8 cellular contexts compared by ENCODE assay signal in genomic region chr19:1261512-1261862, GRCh38. TPM values are rescaled to one million over a fixed set of nuclear protein-coding genes. Genes with fewer than 3 reads are reported as not detected.
DNase-seq lines count a peak whose midpoint lies in the region; ATAC-seq and TF ChIP-seq lines count a peak whose summit lies in the region.

No MANE protein-coding gene starts in this region.

- WGBS in HUES64 = 14% methylated on average over 16 of the region's 16 CpGs
- 13% methylated on average over 16 of the region's 16 CpGs for WGBS in liver

- peak overlapping the region; percentile 71 for H3K4me3 ChIP-seq in BE2C (ENCODE audit: low read depth, low read length)
- peak overlapping the region; percentile 89 for H3K4me3 ChIP-seq in HUES64 (ENCODE audit: low read length)
- peak overlapping the region; percentile 53 for H3K4me3 ChIP-seq in astrocyte of the cerebellum (ENCODE audit: low read depth, low read length)
- peak overlapping the region; percentile 11 to 62 (median 52) for H3K4me3 ChIP-seq in liver (ENCODE audit: low read depth in 1 of 3, low read length in 3 of 3)
- H3K4me3 ChIP-seq in tibial artery = peak overlapping the region; percentile 64 to 77

- H3K9ac ChIP-seq in HUES64 (ENCODE audit: low read depth, low read length) = peak overlapping the region; percentile 72
- H3K9ac ChIP-seq in liver (ENCODE audit: low read depth in 1 of 2, low read length in 2 of 2) = peak overlapping the region; percentile 2 to 59

- H3K4me1 ChIP-seq in BE2C = peaks cover 49% of the 10 kb centered on the region
- H3K4me1 ChIP-seq in HUES64 (ENCODE audit: insufficient read depth, low read length) = peaks cover 30% of the 10 kb centered on the region
- H3K4me1 ChIP-seq in liver (ENCODE audit: control insufficient read depth in 4 of 4, insufficient read depth in 4 of 4, low read length in 3 of 4) = peaks cover 26 to 72% (median 49%) of the 10 kb centered on the region in 4 donors
- H3K4me1 ChIP-seq in tibial artery = peaks cover 10 to 81% (median 75%) of the 10 kb centered on the region in 4 donors

- in situ Hi-C loops in astrocyte of the cerebellum (cut with HindIII; ENCODE audit: low sequenced_read_pairs) = no loop called here

- H3K36me3 ChIP-seq in BE2C (peaks cover 16% of the 10 kb centered on the region), HUES64 (ENCODE audit: insufficient read depth, low read length) (peaks cover 26% of the 10 kb centered on the region), liver (ENCODE audit: control insufficient read depth in 4 of 4, insufficient read depth in 3 of 4, low read depth in 1 of 4, low read length in 3 of 4) (peaks cover 7 to 10% (median 7%) of the 10 kb centered on the region in 4 donors), tibial artery (peaks cover 9 to 20% (median 19%) of the 10 kb centered on the region in 3 donors)

- intact Hi-C loops in tibial artery (cut with DNase I; ENCODE audit: low total_unique reads) = no loop called here

- no peak for ATAC-seq in GM18517 (IDR thresholded peaks at IDR 0.05; ENCODE audit: unreplicated experiment)
- no peak for ATAC-seq in GM19023 (IDR thresholded peaks at IDR 0.05; ENCODE audit: unreplicated experiment)

- no peak for TF ChIP-seq RAD21 in liver (IDR thresholded peaks at IDR 0.05)

- no peak for DNase-seq in BE2C
- DNase-seq in astrocyte of the cerebellum (ENCODE audit: low read depth) = no peak
- no peak for DNase-seq in tibial artery
- DNase-seq in hypothalamus (lab: John Stamatoyannopoulos, UW) = no peak

- H3K27ac ChIP-seq in HUES64 (ENCODE audit: low read depth, low read length) (peak overlapping the region; percentile 89), liver (ENCODE audit: low read depth in 1 of 2, low read length in 2 of 2) (peak overlapping the region; percentile 89 to 93), tibial artery (peak overlapping the region; percentile 93 to 95)

- TF ChIP-seq CTCF in BE2C (IDR thresholded peaks at IDR 0.05; ENCODE audit: low read depth, low read length) = peak; percentile 18; the same call in 1 of the 2 replicates
- peak; percentile 40 for TF ChIP-seq CTCF in astrocyte of the cerebellum (IDR thresholded peaks at IDR 0.05; ENCODE audit: low read depth, low read length, missing control alignments)
- peak; percentile 12 for TF ChIP-seq CTCF in liver (IDR thresholded peaks at IDR 0.05; ENCODE audit: low read depth, low read length, missing input control)
- peak in 1 of 2 experiments; percentile 19 for TF ChIP-seq CTCF in tibial artery (IDR thresholded peaks at IDR 0.05)

- H3K9me3 ChIP-seq in BE2C (no peaks in the 10 kb centered on the region), HUES64 (ENCODE audit: insufficient read depth, low read depth, low read length) (no peaks in the 10 kb centered on the region), liver (ENCODE audit: control insufficient read depth in 4 of 4, low read length in 3 of 4) (no peaks in the 10 kb centered on the region), tibial artery (no peaks in the 10 kb centered on the region)

- H3K27me3 ChIP-seq in BE2C (no peaks in the 10 kb centered on the region), HUES64 (ENCODE audit: insufficient read depth, low read length) (no peaks in the 10 kb centered on the region), liver (ENCODE audit: control insufficient read depth in 4 of 4, insufficient read depth in 4 of 4, low read length in 3 of 4) (no peaks in the 10 kb centered on the region), tibial artery (no peaks in the 10 kb centered on the region)

TF ChIP-seq in liver, 16 proteins besides CTCF, POLR2A, EP300 and RAD21:
- no peak for TF ChIP-seq EGR1 (IDR thresholded peaks at IDR 0.05; ENCODE audit: low read depth in 2 of 2)
- TF ChIP-seq FOXA2 (IDR thresholded peaks at IDR 0.05) = no peak
- no peak for TF ChIP-seq FOXA1 (IDR thresholded peaks at IDR 0.05)
- no peak for TF ChIP-seq TAF1 (conservative IDR thresholded peaks at IDR 0.05)
- no peak for TF ChIP-seq ZBTB33 (IDR thresholded peaks at IDR 0.05)
- TF ChIP-seq NR2F2 (IDR thresholded peaks at IDR 0.05) = no peak
- no peak for TF ChIP-seq GABPA (IDR thresholded peaks at IDR 0.05 in 1 of 2, conservative IDR thresholded peaks at IDR 0.05 in 1 of 2)
- no peak for TF ChIP-seq JUND (IDR thresholded peaks at IDR 0.05)
- TF ChIP-seq RXRA (IDR thresholded peaks at IDR 0.05) = no peak
- TF ChIP-seq ATF3 (IDR thresholded peaks at IDR 0.05) = no peak
- no peak for TF ChIP-seq REST (IDR thresholded peaks at IDR 0.05)
- TF ChIP-seq YY1 (IDR thresholded peaks at IDR 0.05) = no peak
- no peak for TF ChIP-seq MAX (IDR thresholded peaks at IDR 0.05)
- no peak for TF ChIP-seq HNF4A (conservative IDR thresholded peaks at IDR 0.05)
- no peak for TF ChIP-seq HNF4G (IDR thresholded peaks at IDR 0.05)
- TF ChIP-seq SP1 (IDR thresholded peaks at IDR 0.05) = no peak

RNA-seq across cellular contexts. Expression of gene CIRBP, which starts 7.6 kb away (rescaled TPM):
- polyA plus RNA-seq in BE2C (2012; ENCODE audit: insufficient read depth, insufficient read length, low read depth) = 385 TPM
- polyA plus RNA-seq in HUES64 (2013, experiment 1 of 2) = 162 TPM
- polyA plus RNA-seq in HUES64 (2013, experiment 2 of 2) = 166 TPM
- total RNA-seq in liver = 100 to 1,000 TPM in 1 of 2 donors, 10 to 100 TPM in 1; 80.5 to 135 TPM
- 100 to 1,000 TPM in 1 of 2 donors, 10 to 100 TPM in 1; 41.1 to 113 TPM for polyA plus RNA-seq in liver

RNA-seq across cellular contexts. Expression of gene MIDN, which starts 13.1 kb away (rescaled TPM):
- polyA plus RNA-seq in BE2C (2012; ENCODE audit: insufficient read depth, insufficient read length, low read depth) = 186 TPM
- polyA plus RNA-seq in HUES64 (2013, experiment 1 of 2) = 116 TPM
- 108 TPM for polyA plus RNA-seq in HUES64 (2013, experiment 2 of 2)
- 10 to 100 TPM in 1 of 2 donors, 1 to 10 TPM in 1; 9.1 to 22.9 TPM for total RNA-seq in liver
- polyA plus RNA-seq in liver = 10 to 100 TPM in 1 of 2 donors, 1 to 10 TPM in 1; 2.9 to 14.6 TPM

RNA-seq across cellular contexts. Expression of gene FAM174C, which starts 13.8 kb away (rescaled TPM):
- polyA plus RNA-seq in BE2C (2012; ENCODE audit: insufficient read depth, insufficient read length, low read depth) = 224 TPM
- 31.0 TPM for polyA plus RNA-seq in HUES64 (2013, experiment 1 of 2)
- 30.9 TPM for polyA plus RNA-seq in HUES64 (2013, experiment 2 of 2)
- 10 to 100 TPM; 14.6 to 15.7 TPM for total RNA-seq in liver
- 10 to 100 TPM; 51.9 to 79.8 TPM for polyA plus RNA-seq in liver

RNA-seq across cellular contexts. Expression of gene ATP5F1D, which starts 19.9 kb away (rescaled TPM):
- polyA plus RNA-seq in BE2C (2012; ENCODE audit: insufficient read depth, insufficient read length, low read depth) = 658 TPM
- polyA plus RNA-seq in HUES64 (2013, experiment 1 of 2) = 131 TPM
- 132 TPM for polyA plus RNA-seq in HUES64 (2013, experiment 2 of 2)
- total RNA-seq in liver = 10 to 100 TPM; 20.2 to 44.5 TPM
- 100 to 1,000 TPM; 246 to 315 TPM for polyA plus RNA-seq in liver

RNA-seq across cellular contexts. Expression of gene CBARP, which starts 23.7 kb away (rescaled TPM):
- polyA plus RNA-seq in BE2C (2012; ENCODE audit: insufficient read depth, insufficient read length, low read depth) = 23.0 TPM
- 7.7 TPM for polyA plus RNA-seq in HUES64 (2013, experiment 1 of 2)
- 10.9 TPM for polyA plus RNA-seq in HUES64 (2013, experiment 2 of 2)
- total RNA-seq in liver = under 1 TPM; 0.05 to 0.25 TPM
- polyA plus RNA-seq in liver = under 1 TPM in 1 of 2 donors, not detected in 1; 0.06 TPM
